18 cellular contexts compared by ENCODE assay signal in genomic region chr15:78711638-78712037, GRCh38.
DNase-seq lines count a peak whose midpoint lies in the region; ATAC-seq and TF ChIP-seq lines count a peak whose summit lies in the region.
"Had no signal": no experiment of that assay in that cellular context is flagged by ENCODE, and none has a peak within 500 bp of the region (broad histone marks: within the 10 kb centered on the region; RNA-seq: fewer than 3 reads in every experiment).

No MANE protein-coding gene starts in this region.

- no peak overlapping the region for H3K9ac ChIP-seq in H9 (ENCODE audit: extremely low read depth, insufficient read length, low read length)
- H3K9ac ChIP-seq: GM23248 had no signal

- H3K27me3 ChIP-seq in left ventricle myocardium inferior (ENCODE audit: low read depth) (peaks cover 25% of the 10 kb centered on the region), H9 (ENCODE audit: insufficient read depth, low read length) (no peaks in the 10 kb centered on the region), RWPE2 (ENCODE audit: insufficient read depth, poor library complexity, severe bottlenecking) (no peaks in the 10 kb centered on the region), osteoblast (ENCODE audit: insufficient read depth, low read length) (peaks cover 20% of the 10 kb centered on the region)

- no peak overlapping the region for H3K27ac ChIP-seq in left ventricle myocardium inferior (replicated peaks)
- no peak overlapping the region for H3K27ac ChIP-seq in H9 (ENCODE audit: insufficient read length, low read depth, low read length)
- no peak overlapping the region for H3K27ac ChIP-seq in RWPE2 (ENCODE audit: poor library complexity, severe bottlenecking)
- no peak overlapping the region for H3K27ac ChIP-seq in osteoblast (ENCODE audit: low read depth, low read length)
- H3K27ac ChIP-seq: A549, GM23248 had no signal

- H3K4me1 ChIP-seq in left ventricle myocardium inferior (peaks cover 8% of the 10 kb centered on the region), H9 (ENCODE audit: insufficient read depth, low read length) (no peaks in the 10 kb centered on the region), RWPE2 (ENCODE audit: insufficient read depth, poor library complexity, severe bottlenecking) (peaks cover 16% of the 10 kb centered on the region), osteoblast (ENCODE audit: insufficient read depth, low read length) (peaks cover 14% of the 10 kb centered on the region)

- no peak overlapping the region for H3K18ac ChIP-seq in H9 (ENCODE audit: insufficient read length, low read depth, low read length)

- no peak overlapping the region for H3K14ac ChIP-seq in H9 (ENCODE audit: insufficient read depth, low read length)

- H3K79me1 ChIP-seq in H9 (ENCODE audit: insufficient read depth, low read depth, low read length, poor library complexity, severe bottlenecking): no peaks in the 10 kb centered on the region

- no peak overlapping the region for H3K4me3 Mint-ChIP-seq in H9
- H3K4me3 Mint-ChIP-seq: CD4-positive, alpha-beta memory T cell had no signal

- H3T11ph ChIP-seq in H9 (ENCODE audit: low read length): no peak overlapping the region

- H3K79me2 ChIP-seq in H9 (ENCODE audit: insufficient read depth, low read length) (no peaks in the 10 kb centered on the region), osteoblast (ENCODE audit: insufficient read depth, low read length) (no peaks in the 10 kb centered on the region)

- H3K9me3 Mint-ChIP-seq in H9: peaks cover 14 to 18% of the 10 kb centered on the region in 2 experiments

- peaks cover 0 to 13% (median 3%) of the 10 kb centered on the region in 3 experiments; a peak in 4 of 7 replicates for H3K36me3 Mint-ChIP-seq in H9 (ENCODE audit: insufficient read depth in 1 of 3, low read depth in 3 of 3)

- no peak overlapping the region for H2BK20ac ChIP-seq in H9 (ENCODE audit: low read depth, low read length, poor library complexity, severe bottlenecking)

- no peak overlapping the region for H3K4me2 ChIP-seq in H9 (ENCODE audit: insufficient read depth, insufficient read length, low read length)
- H3K4me2 ChIP-seq in osteoblast (ENCODE audit: insufficient read depth, low read length): no peak overlapping the region
- H3K4me2 ChIP-seq: A549 had no signal

- no peak overlapping the region for H4K5ac ChIP-seq in H9 (ENCODE audit: insufficient read length, low read depth, low read length)

- H4K20me1 ChIP-seq in H9 (ENCODE audit: control insufficient read depth, insufficient read depth, insufficient read length) (no peaks in the 10 kb centered on the region), osteoblast (ENCODE audit: insufficient read depth, low read length) (no peaks in the 10 kb centered on the region)

- no peak overlapping the region for H4K91ac ChIP-seq in H9 (ENCODE audit: insufficient read length, low read depth, low read length)

- TF ChIP-seq CTCF in left ventricle myocardium inferior (IDR thresholded peaks at IDR 0.05; ENCODE audit: borderline replicate concordance): no peak
- TF ChIP-seq CTCF in H9 (conservative IDR thresholded peaks at IDR 0.05): peak; percentile 51
- TF ChIP-seq CTCF in RWPE2 (IDR thresholded peaks at IDR 0.05; ENCODE audit: poor library complexity, severe bottlenecking): no peak
- no peak for TF ChIP-seq CTCF in osteoblast (IDR thresholded peaks at IDR 0.05; ENCODE audit: extremely low read depth, low read depth, low read length)
- TF ChIP-seq CTCF in omental fat pad (IDR thresholded peaks at IDR 0.05): no peak

- H2BK12ac ChIP-seq in H9 (ENCODE audit: insufficient read length, low read depth, low read length): no peak overlapping the region

- no peak overlapping the region for H2BK120ac ChIP-seq in H9 (ENCODE audit: low read depth, low read length, poor library complexity, severe bottlenecking)

- H2BK15ac ChIP-seq in H9 (ENCODE audit: low read depth, low read length): no peak overlapping the region

- intact Hi-C loops in cardiac septum (cut with DNase I) (no loop called here), left ventricle myocardium inferior (cut with micrococcal nuclease) (no loop called here)

- no CpG with 5 or more reads among the region's 2 CpGs for WGBS in H9 (ENCODE audit: extremely low coverage, insufficient read length, low lambda C conversion rate)

- peaks cover 6% of the 10 kb centered on the region for H3K9me3 ChIP-seq in left ventricle myocardium inferior (replicated peaks)
- H3K9me3 ChIP-seq in H9 (ENCODE audit: control insufficient read depth, low read depth, low read length): no peaks in the 10 kb centered on the region
- H3K9me3 ChIP-seq in RWPE2 (ENCODE audit: severe bottlenecking): peaks cover 2% of the 10 kb centered on the region
- H3K9me3 ChIP-seq in osteoblast (ENCODE audit: low read depth, low read length): no peaks in the 10 kb centered on the region

- H3K27me3 Mint-ChIP-seq in H9 (ENCODE audit: low read depth): peaks cover 33% of the 10 kb centered on the region

- ATAC-seq in RWPE2 (ENCODE audit: low read depth) (no peak), GM18867 (IDR thresholded peaks at IDR 0.05; ENCODE audit: unreplicated experiment) (no peak), omental fat pad (ENCODE audit: low FRiP score) (no peak)
- ATAC-seq: A549 had no signal

- H3K23ac ChIP-seq in H9 (ENCODE audit: insufficient read length, low read depth, low read length): no peak overlapping the region

- H3K36me3 ChIP-seq in left ventricle myocardium inferior: no peaks in the 10 kb centered on the region
- no peaks in the 10 kb centered on the region for H3K36me3 ChIP-seq in RWPE2 (ENCODE audit: low read depth)
- no peaks in the 10 kb centered on the region for H3K36me3 ChIP-seq in osteoblast (ENCODE audit: insufficient read depth, low read length)

- H3K4me1 Mint-ChIP-seq in H9: peaks cover 4 to 5% of the 10 kb centered on the region in 2 experiments

- H3K27ac Mint-ChIP-seq in H9: no peak overlapping the region
- H3K27ac Mint-ChIP-seq: CD4-positive, alpha-beta memory T cell had no signal

- H2AFZ ChIP-seq in H9 (ENCODE audit: low read length) (no peak overlapping the region), osteoblast (ENCODE audit: low read length) (no peak overlapping the region)
- H2AFZ ChIP-seq: GM23248 had no signal

- no peak overlapping the region for H3K4me3 ChIP-seq in left ventricle myocardium inferior
- no peak overlapping the region for H3K4me3 ChIP-seq in RWPE2 (ENCODE audit: severe bottlenecking)
- H3K4me3 ChIP-seq in osteoblast (ENCODE audit: insufficient read depth, low read length): no peak overlapping the region
- H3K4me3 ChIP-seq: A549, GM23248 had no signal

- H2AK5ac ChIP-seq in H9 (ENCODE audit: insufficient read length, low read length): no peak overlapping the region

- no peak overlapping the region for H3K4ac ChIP-seq in H9 (ENCODE audit: low read depth, low read length)

- DNase-seq in cardiac septum (ENCODE audit: low spot score): peak; percentile 17
- DNase-seq in left ventricle myocardium inferior: no peak
- DNase-seq in H9: no peak
- peak; percentile 31 for DNase-seq in RWPE2 (ENCODE audit: low spot score)
- DNase-seq in osteoblast (ENCODE audit: insufficient read length, low spot score, missing footprints): peak; percentile 10
- no peak for DNase-seq in omental fat pad (ENCODE audit: low spot score)
- DNase-seq: 8988T; ACHN; C1 segment of cervical spinal cord; Calu3; CD4-positive, alpha-beta memory T cell; COR-L47; DMS53; DMS79 treated with DMSO at 0.1 percent for 48 hours; GM23248; HCEC 1CT had no signal

- no peak overlapping the region for H4K8ac ChIP-seq in H9 (replicated peaks; ENCODE audit: insufficient read length, low read depth, low read length)

- no peak overlapping the region for H2BK5ac ChIP-seq in H9 (ENCODE audit: insufficient read length, low read length)

- H3K23me2 ChIP-seq in H9 (ENCODE audit: insufficient read length, low read depth, low read length, poor library complexity, severe bottlenecking): no peaks in the 10 kb centered on the region

- no peak overlapping the region for H3K56ac ChIP-seq in H9 (ENCODE audit: insufficient read length, low read depth, low read length)

Comparison
In these comparisons a context has a peak if more than half of its experiments do, and no peak if none do; other contexts are left out.
1. DNase-seq: peak in cardiac septum (single experiment), RWPE2 (single experiment) and osteoblast (single experiment); none in left ventricle myocardium inferior (single experiment), H9 (single experiment) and omental fat pad (single experiment).